ENCODE assay signal across 2 cellular contexts in genomic region chr17:50059759-50060273, GRCh38.
TF ChIP-seq lines count a peak whose summit lies in the region.

No MANE protein-coding gene starts in this region.

TF ChIP-seq in liver, 16 proteins besides CTCF, POLR2A, EP300 and RAD21:
- TF ChIP-seq MAX (IDR thresholded peaks at IDR 0.05) (no peak), RXRA (IDR thresholded peaks at IDR 0.05) (no peak), NR2F2 (IDR thresholded peaks at IDR 0.05) (no peak), HNF4G (IDR thresholded peaks at IDR 0.05) (no peak), FOXA1 (IDR thresholded peaks at IDR 0.05) (no peak)
TF ChIP-seq in liver: peak in this region for 0.

TF ChIP-seq in HepG2, 621 proteins besides CTCF, POLR2A, EP300 and RAD21:
- TF ChIP-seq SYNCRIP (IDR thresholded peaks at IDR 0.05; ENCODE audit: insufficient read depth, low read depth, low read length) (no peak), TOPORS (CRISPR knock-in tag; IDR thresholded peaks at IDR 0.05) (no peak), SOX6 (IDR thresholded peaks at IDR 0.05) (no peak), SOX6 (CRISPR knock-in tag; IDR thresholded peaks at IDR 0.05) (no peak), ZNF510 (CRISPR knock-in tag; IDR thresholded peaks at IDR 0.05; ENCODE audit: low read depth) (no peak), TEF (CRISPR knock-in tag; IDR thresholded peaks at IDR 0.05) (no peak), ZNF138 (CRISPR knock-in tag; IDR thresholded peaks at IDR 0.05; ENCODE audit: low read depth) (no peak), ZNF75D (CRISPR knock-in tag; IDR thresholded peaks at IDR 0.05; ENCODE audit: borderline replicate concordance) (no peak)
